Comparison of ENCODE assay signal across 32 cellular contexts in the genomic region with DNA sequence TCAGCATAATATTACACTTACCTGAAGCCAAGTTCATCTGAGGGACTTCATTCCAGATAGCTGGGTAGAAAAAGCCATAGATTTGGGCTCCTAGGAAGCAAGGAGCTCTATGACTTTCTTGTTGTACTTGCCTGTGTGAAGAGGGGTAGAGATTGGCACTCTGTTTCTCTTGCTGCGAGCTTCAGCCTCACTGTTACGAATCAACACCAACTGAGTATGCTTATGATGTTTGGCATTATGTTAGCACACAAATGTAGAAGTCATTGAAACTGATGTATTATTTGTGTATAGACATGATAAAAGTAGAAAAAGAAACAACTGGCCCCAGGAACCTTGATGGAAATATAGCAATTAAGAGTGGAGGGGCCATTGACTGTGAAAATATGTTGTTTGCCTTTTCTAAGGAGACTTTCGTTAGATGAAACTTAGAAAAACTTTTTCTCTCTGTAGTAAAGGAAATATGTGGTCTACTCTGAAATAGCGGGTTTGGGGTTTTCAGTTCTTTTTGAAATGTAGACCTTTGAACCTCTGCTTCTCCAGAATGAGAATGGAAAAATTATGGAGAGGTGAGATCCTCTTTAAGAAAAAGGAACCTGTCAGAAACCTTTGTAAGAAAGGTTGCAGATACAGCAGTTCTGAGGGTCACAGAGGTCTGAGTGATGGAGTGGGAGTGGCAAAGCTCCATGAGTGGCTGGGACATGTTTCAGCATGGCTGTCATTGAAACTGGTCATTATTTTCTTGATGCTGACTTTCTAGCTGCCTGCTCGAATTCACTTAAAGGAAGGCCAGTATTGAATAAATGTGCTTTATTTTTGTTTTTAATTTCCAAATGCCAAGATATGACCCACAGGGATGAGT.
A peak's percentile ranks its signal among the peaks of the same experiment; 100 is the strongest.
DNase-seq lines count a peak whose midpoint lies in the region; ATAC-seq, FAIRE-seq and TF ChIP-seq lines count a peak whose summit lies in the region.
"Had no signal": no experiment of that assay in that cellular context is flagged by ENCODE, and none has a peak within 500 bp of the region (broad histone marks: within the 10 kb centered on the region; RNA-seq: fewer than 3 reads in every experiment).

No MANE protein-coding gene starts in this region.

- no peaks in the 10 kb centered on the region for H4K20me1 ChIP-seq in neural progenitor cell (ENCODE audit: low read depth)

- peak overlapping the region; percentile 13 for H2AFZ ChIP-seq in neural progenitor cell (replicated peaks)
- H2AFZ ChIP-seq in neuronal stem cell (ENCODE audit: low read length): no peak overlapping the region

- H4K91ac ChIP-seq in neuronal stem cell (ENCODE audit: low read depth, low read length, poor library complexity): no peak overlapping the region

- H3K79me2 ChIP-seq in neural progenitor cell (ENCODE audit: low read depth): no peaks in the 10 kb centered on the region

- H3K4me1 Mint-ChIP-seq in activated T-cell treated with anti-CD3 and anti-CD28 coated beads, Interleukin-2, amount 50 U/mL, for 24 hours (ENCODE audit: low read depth): peaks cover 47% of the 10 kb centered on the region
- peaks cover 26% of the 10 kb centered on the region for H3K4me1 Mint-ChIP-seq in activated T-cell treated with anti-CD3 and anti-CD28 coated beads, Interleukin-2, amount 50 U/mL, for 4 hours (ENCODE audit: low read depth)
- peaks cover 54% of the 10 kb centered on the region for H3K4me1 Mint-ChIP-seq in activated T-helper 2 cell treated with anti-CD3 and anti-CD28 coated beads, Interferon-gamma antibody, Interleukin-2, Interleukin-4, amounts not matched to agents 10 μg/mL and 5 μg/mL and 100 μg/mL, durations not matched to agents 14 hours and 24 hours and 36 hours (ENCODE audit: low read depth)
- H3K4me1 Mint-ChIP-seq in neural progenitor cell: no peaks in the 10 kb centered on the region

- H3K14ac ChIP-seq in neuronal stem cell (ENCODE audit: low read length): no peak overlapping the region

- H3K9ac ChIP-seq in neural progenitor cell: no peak overlapping the region
- H3K9ac ChIP-seq in neuronal stem cell (ENCODE audit: low read depth, low read length, poor library complexity): no peak overlapping the region

- WGBS in neuronal stem cell (ENCODE audit: extremely low coverage in 2 of 2, insufficient read length in 2 of 2, insufficient replicate concordance in 1 of 2), 2 donors: no CpG with 5 or more reads among the region's 5 CpGs

- H3F3A ChIP-seq in neural progenitor cell (ENCODE audit: low read depth): no peaks in the 10 kb centered on the region

- no peak overlapping the region for H4K8ac ChIP-seq in neuronal stem cell (ENCODE audit: low read depth, low read length)

- H3K4me1 ChIP-seq in neural progenitor cell: no peaks in the 10 kb centered on the region
- no peaks in the 10 kb centered on the region for H3K4me1 ChIP-seq in neuronal stem cell (ENCODE audit: control insufficient read depth in 2 of 2, insufficient read depth in 1 of 2, low read depth in 1 of 2, low read length in 2 of 2)
- H3K4me1 ChIP-seq: right lobe of liver had no signal

- H3K36me3 ChIP-seq in neural progenitor cell: no peaks in the 10 kb centered on the region
- no peaks in the 10 kb centered on the region for H3K36me3 ChIP-seq in neuronal stem cell (replicated peaks in 1 of 2; ENCODE audit: control insufficient read depth in 2 of 2, insufficient read depth in 2 of 2, low read length in 2 of 2)
- H3K36me3 ChIP-seq: spleen had no signal

- ATAC-seq in activated T-cell treated with anti-CD3 and anti-CD28 coated beads, Interleukin-2, amount 50 U/mL, for 4 hours: no peak
- ATAC-seq in left colon (no peak), GM19324 (IDR thresholded peaks at IDR 0.05; ENCODE audit: low FRiP score, unreplicated experiment) (no peak)
- ATAC-seq: activated CD4-positive, CD25-positive, alpha-beta regulatory T cell treated with anti-CD3 and anti-CD28 coated beads, Interleukin-2, amount 50 U/mL, for 24 hours; HepG2; left cardiac atrium; Panc1; right lobe of liver; T-helper 17 cell had no signal

- FAIRE-seq in GM19239 (lab: Jason Lieb, UNC): peak; percentile 11
- FAIRE-seq: HepG2 had no signal

- no peak overlapping the region for H3K4me2 ChIP-seq in neural progenitor cell
- no peak overlapping the region for H3K4me2 ChIP-seq in neuronal stem cell (ENCODE audit: insufficient read depth, low read length, poor library complexity, severe bottlenecking)

- TF ChIP-seq CTCF in neural progenitor cell (IDR thresholded peaks at IDR 0.05): no peak

- no peak overlapping the region for H3K4ac ChIP-seq in neuronal stem cell (ENCODE audit: low read length)

- no peak overlapping the region for H2BK12ac ChIP-seq in neuronal stem cell (ENCODE audit: low read length)

- H2BK5ac ChIP-seq in neuronal stem cell (ENCODE audit: low read length): no peak overlapping the region

- no peaks in the 10 kb centered on the region for H3K27me3 Mint-ChIP-seq in activated T-cell treated with anti-CD3 and anti-CD28 coated beads, Interleukin-2, amount 50 U/mL, for 24 hours
- H3K27me3 Mint-ChIP-seq in activated T-cell treated with anti-CD3 and anti-CD28 coated beads, Interleukin-2, amount 50 U/mL, for 4 hours (ENCODE audit: low read depth): no peaks in the 10 kb centered on the region
- peaks cover 6% of the 10 kb centered on the region for H3K27me3 Mint-ChIP-seq in activated T-helper 2 cell treated with anti-CD3 and anti-CD28 coated beads, Interferon-gamma antibody, Interleukin-2, Interleukin-4, amounts not matched to agents 10 μg/mL and 5 μg/mL and 100 μg/mL, durations not matched to agents 14 hours and 24 hours and 36 hours (ENCODE audit: low read depth)
- peaks cover 2% of the 10 kb centered on the region for H3K27me3 Mint-ChIP-seq in neural progenitor cell (ENCODE audit: insufficient read depth, low read depth)
- H3K27me3 Mint-ChIP-seq: T-helper 17 cell had no signal

- H3K27ac Mint-ChIP-seq in activated T-cell treated with anti-CD3 and anti-CD28 coated beads, Interleukin-2, amount 50 U/mL, for 24 hours: peak overlapping the region; percentile 39
- H3K27ac Mint-ChIP-seq in activated T-helper 2 cell treated with anti-CD3 and anti-CD28 coated beads, Interferon-gamma antibody, Interleukin-2, Interleukin-4, amounts not matched to agents 10 μg/mL and 5 μg/mL and 100 μg/mL, durations not matched to agents 14 hours and 24 hours and 36 hours: peak overlapping the region; percentile 59
- H3K27ac Mint-ChIP-seq in neural progenitor cell: no peak overlapping the region
- H3K27ac Mint-ChIP-seq: dendritic cell treated with granulocyte-macrophage colony-stimulating factor and Interleukin-4, amounts not matched to agents 40 ng/mL and 50 ng/mL, for 4 days; immature natural killer cell; T-helper 17 cell had no signal

- H3K27me3 ChIP-seq in neural progenitor cell (no peaks in the 10 kb centered on the region), neuronal stem cell (ENCODE audit: control insufficient read depth in 3 of 3, insufficient read depth in 3 of 3, low read depth in 1 of 3, low read length in 3 of 3) (no peaks in the 10 kb centered on the region)
- H3K27me3 ChIP-seq: right lobe of liver, spleen had no signal

- H2BK15ac ChIP-seq in neuronal stem cell (ENCODE audit: low read length): no peak overlapping the region

- intact Hi-C loops in activated T-helper 2 cell treated with anti-CD3 and anti-CD28 coated beads, Interferon-gamma antibody, Interleukin-2, Interleukin-4, amounts not matched to agents 10 μg/mL and 5 μg/mL and 100 μg/mL, durations not matched to agents 14 hours and 24 hours and 36 hours (cut with micrococcal nuclease): loop anchor here (5.0 kb wide), 1 partner anchor 40 kb away; no protein-coding TSS in a partner anchor
- intact Hi-C loops in left colon (cut with DNase I, micrococcal nuclease): no loop called here

- H3K4me3 Mint-ChIP-seq in activated T-cell treated with anti-CD3 and anti-CD28 coated beads, Interleukin-2, amount 50 U/mL, for 24 hours: no peak overlapping the region
- H3K4me3 Mint-ChIP-seq in activated T-cell treated with anti-CD3 and anti-CD28 coated beads, Interleukin-2, amount 50 U/mL, for 4 hours: no peak overlapping the region
- H3K4me3 Mint-ChIP-seq in activated T-helper 2 cell treated with anti-CD3 and anti-CD28 coated beads, Interferon-gamma antibody, Interleukin-2, Interleukin-4, amounts not matched to agents 10 μg/mL and 5 μg/mL and 100 μg/mL, durations not matched to agents 14 hours and 24 hours and 36 hours (ENCODE audit: low read depth): no peak overlapping the region
- H3K4me3 Mint-ChIP-seq in neural progenitor cell: no peak overlapping the region
- H3K4me3 Mint-ChIP-seq: dendritic cell treated with granulocyte-macrophage colony-stimulating factor and Interleukin-4, amounts not matched to agents 40 ng/mL and 50 ng/mL, for 4 days; immature natural killer cell; T-helper 17 cell had no signal

- H2AK5ac ChIP-seq in neuronal stem cell (ENCODE audit: low read depth, low read length): no peak overlapping the region

- H3K9me3 ChIP-seq in neural progenitor cell (ENCODE audit: low read depth): no peaks in the 10 kb centered on the region
- no peaks in the 10 kb centered on the region for H3K9me3 ChIP-seq in neuronal stem cell (replicated peaks in 1 of 2; ENCODE audit: control insufficient read depth in 2 of 2, insufficient read depth in 1 of 2, low read depth in 1 of 2, low read length in 2 of 2)
- H3K9me3 ChIP-seq: right lobe of liver, spleen had no signal

- H3K18ac ChIP-seq in neuronal stem cell (ENCODE audit: low read length): no peak overlapping the region

- H2BK120ac ChIP-seq in neuronal stem cell (ENCODE audit: low read depth, low read length): no peak overlapping the region

- no peaks in the 10 kb centered on the region for H3K79me1 ChIP-seq in neuronal stem cell (ENCODE audit: low read depth, low read length)

- H3K27ac ChIP-seq in neural progenitor cell: no peak overlapping the region
- no peak overlapping the region for H3K27ac ChIP-seq in neuronal stem cell (replicated peaks; ENCODE audit: low read length)
- H3K27ac ChIP-seq: C4-2B, right lobe of liver, spleen had no signal

- H3K36me3 Mint-ChIP-seq in activated T-cell treated with anti-CD3 and anti-CD28 coated beads, Interleukin-2, amount 50 U/mL, for 24 hours (ENCODE audit: low read depth): peaks cover 3% of the 10 kb centered on the region
- H3K36me3 Mint-ChIP-seq in activated T-cell treated with anti-CD3 and anti-CD28 coated beads, Interleukin-2, amount 50 U/mL, for 4 hours (ENCODE audit: insufficient read depth): peaks cover 2% of the 10 kb centered on the region
- H3K36me3 Mint-ChIP-seq in activated T-helper 2 cell treated with anti-CD3 and anti-CD28 coated beads, Interferon-gamma antibody, Interleukin-2, Interleukin-4, amounts not matched to agents 10 μg/mL and 5 μg/mL and 100 μg/mL, durations not matched to agents 14 hours and 24 hours and 36 hours (ENCODE audit: low read depth): peaks cover 3% of the 10 kb centered on the region
- H3K36me3 Mint-ChIP-seq in neural progenitor cell: no peaks in the 10 kb centered on the region

- H3K23ac ChIP-seq in neuronal stem cell (ENCODE audit: low read depth, low read length, poor library complexity): no peak overlapping the region

- no peaks in the 10 kb centered on the region for H3K9me3 Mint-ChIP-seq in activated T-cell treated with anti-CD3 and anti-CD28 coated beads, Interleukin-2, amount 50 U/mL, for 24 hours
- H3K9me3 Mint-ChIP-seq in activated T-cell treated with anti-CD3 and anti-CD28 coated beads, Interleukin-2, amount 50 U/mL, for 4 hours: no peaks in the 10 kb centered on the region
- H3K9me3 Mint-ChIP-seq in activated T-helper 2 cell treated with anti-CD3 and anti-CD28 coated beads, Interferon-gamma antibody, Interleukin-2, Interleukin-4, amounts not matched to agents 10 μg/mL and 5 μg/mL and 100 μg/mL, durations not matched to agents 14 hours and 24 hours and 36 hours: no peaks in the 10 kb centered on the region
- no peaks in the 10 kb centered on the region for H3K9me3 Mint-ChIP-seq in neural progenitor cell
- H3K9me3 Mint-ChIP-seq: dendritic cell treated with granulocyte-macrophage colony-stimulating factor and Interleukin-4, amounts not matched to agents 40 ng/mL and 50 ng/mL, for 4 days; immature natural killer cell had no signal

- H3K4me3 ChIP-seq in neural progenitor cell (no peak overlapping the region), neuronal stem cell (ENCODE audit: low read length in 2 of 2) (no peak overlapping the region)
- H3K4me3 ChIP-seq: right lobe of liver, spleen had no signal

- DNase-seq in activated T-cell treated with anti-CD3 and anti-CD28 coated beads, Interleukin-2, amount 50 U/mL, for 24 hours: no peak
- DNase-seq in activated T-cell treated with anti-CD3 and anti-CD28 coated beads, Interleukin-2, amount 50 U/mL, for 4 hours: no peak
- DNase-seq in GM19239 (ENCODE audit: insufficient read length, low spot score) (no peak), neural progenitor cell (ENCODE audit: low spot score) (no peak), left colon (no peak), neuronal stem cell (ENCODE audit: low spot score) (no peak)
- no peak for DNase-seq in activated T-helper 2 cell treated with anti-CD3 and anti-CD28 coated beads, Interferon-gamma antibody, Interleukin-2, Interleukin-4, amounts not matched to agents 10 μg/mL and 5 μg/mL and 100 μg/mL, durations not matched to agents 14 hours and 24 hours and 36 hours (ENCODE audit: low spot score)
- DNase-seq: ACHN; Calu3; DND-41; erythroblast; hypothalamus; Karpas-422; left cardiac atrium; NCI-H1417; NCI-H2029; NCI-H2227 treated with DMSO at 0.1 percent for 48 hours; NCI-H526; right lobe of liver; Right ventricle myocardium superior; spleen; stimulated activated CD4-positive, alpha-beta T cell treated with anti-CD3 and anti-CD28 coated beads, Interleukin-4, amount 100 ng/mL, for 1 hour; substantia nigra; T-helper 17 cell; trophoblast cell had no signal
